ENCODE assay signal across 8 cellular contexts in the genomic region with DNA sequence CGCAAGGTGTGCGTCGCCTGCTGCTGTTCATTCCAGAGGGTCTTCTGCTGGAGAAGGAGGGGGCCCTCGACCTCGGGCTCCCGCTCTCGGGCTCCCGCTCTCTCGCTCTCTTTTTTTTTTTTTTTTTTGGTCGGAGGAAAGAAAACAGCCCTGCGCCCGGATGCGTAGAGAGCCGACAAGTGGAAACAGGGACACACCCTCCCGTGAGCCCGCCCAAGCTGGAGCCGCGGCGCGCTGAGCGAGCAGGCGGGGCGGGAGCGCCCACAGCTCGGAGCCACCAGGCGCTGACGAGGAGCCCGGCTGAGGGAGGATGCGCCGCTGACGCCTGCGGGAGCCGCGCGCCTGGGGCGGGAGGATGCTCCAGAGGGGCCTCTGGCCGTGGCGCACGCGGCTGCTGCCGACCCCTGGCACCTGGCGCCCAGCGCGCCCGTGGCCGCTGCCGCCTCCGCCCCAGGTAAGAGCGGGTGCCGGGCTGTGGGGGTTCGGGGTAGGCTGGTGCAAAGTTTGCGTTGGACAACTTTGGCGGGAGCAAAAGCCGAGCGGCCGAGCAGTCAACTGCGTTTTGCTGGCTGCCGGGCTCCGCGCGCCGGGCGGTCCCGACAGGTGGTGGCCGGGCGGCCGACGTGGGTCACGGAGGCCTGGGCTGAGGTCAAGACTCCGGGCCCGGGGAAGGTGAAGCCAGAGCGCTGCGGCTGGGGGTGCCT. TPM values are rescaled to one million over a fixed set of nuclear protein-coding genes. Genes with fewer than 3 reads are reported as not detected.
DNase-seq lines count a peak whose midpoint lies in the region; ATAC-seq, FAIRE-seq and TF ChIP-seq lines count a peak whose summit lies in the region.

A gene with protein sequence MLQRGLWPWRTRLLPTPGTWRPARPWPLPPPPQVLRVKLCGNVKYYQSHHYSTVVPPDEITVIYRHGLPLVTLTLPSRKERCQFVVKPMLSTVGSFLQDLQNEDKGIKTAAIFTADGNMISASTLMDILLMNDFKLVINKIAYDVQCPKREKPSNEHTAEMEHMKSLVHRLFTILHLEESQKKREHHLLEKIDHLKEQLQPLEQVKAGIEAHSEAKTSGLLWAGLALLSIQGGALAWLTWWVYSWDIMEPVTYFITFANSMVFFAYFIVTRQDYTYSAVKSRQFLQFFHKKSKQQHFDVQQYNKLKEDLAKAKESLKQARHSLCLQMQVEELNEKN (plus strand): TSS at position 264 of the 704 bp plus-strand sequence. CDS start 92 bp downstream, at position 356.

- H2AFZ ChIP-seq in ACC112 (ENCODE audit: low read length, unreplicated experiment): peak within 1 kb of the TSS; percentile 76
- H2AFZ ChIP-seq in keratinocyte (ENCODE audit: control insufficient read depth, low read length): peak within 1 kb of the TSS; percentile 92

- H3K9me1 ChIP-seq in keratinocyte (ENCODE audit: control insufficient read depth, extremely low read depth, insufficient read depth, low read length): no peaks in the 10 kb centered on the region

- H3K4me2 ChIP-seq in keratinocyte (ENCODE audit: control insufficient read depth, extremely low read depth, insufficient read depth, low read depth, low read length): peak within 1 kb of the TSS; percentile 97

- peak; percentile 92 for ATAC-seq in GM18867 (IDR thresholded peaks at IDR 0.05; ENCODE audit: unreplicated experiment)
- ATAC-seq in HG03095 (IDR thresholded peaks at IDR 0.05; ENCODE audit: unreplicated experiment): peak; percentile 88

- no peak for FAIRE-seq in keratinocyte (lab: Jason Lieb, UNC)

- no peak for TF ChIP-seq CTCF in keratinocyte (optimal IDR thresholded peaks at IDR 0.05 in 1 of 3, IDR thresholded peaks at IDR 0.05 in 1 of 3, conservative IDR thresholded peaks at IDR 0.05 in 1 of 3; ENCODE audit: extremely low read depth in 1 of 3, insufficient read depth in 2 of 3, low read length in 3 of 3)

- H3K4me3 ChIP-seq in ACC112 (ENCODE audit: low read depth, low read length) (peak within 1 kb of the TSS; percentile 80), keratinocyte (ENCODE audit: control insufficient read depth in 2 of 3, extremely low read depth in 1 of 3, insufficient read depth in 2 of 3, low read depth in 1 of 3, low read length in 3 of 3) (peak within 1 kb of the TSS; percentile 71 to 87 (median 76))

- dilution Hi-C loops in keratinocyte (cut with MboI; ENCODE audit: extremely low pct_ligation_motif_present, low sequenced_read_pairs): no loop called here

- H3K27me3 ChIP-seq in ACC112 (ENCODE audit: insufficient read depth, low read length): no peaks in the 10 kb centered on the region
- H3K27me3 ChIP-seq in keratinocyte (ENCODE audit: control insufficient read depth, extremely low read depth, insufficient read depth, low read length): no peaks in the 10 kb centered on the region

- H3K27ac ChIP-seq in ACC112 (ENCODE audit: low read depth, low read length): peak within 1 kb of the TSS; percentile 60
- H3K27ac ChIP-seq in keratinocyte (ENCODE audit: control insufficient read depth, insufficient read depth, low read length): peak within 1 kb of the TSS; percentile 79

- no peaks in the 10 kb centered on the region for H3K9me3 ChIP-seq in keratinocyte (ENCODE audit: control insufficient read depth, low read depth, low read length)

- H3K36me3 ChIP-seq in ACC112 (ENCODE audit: insufficient read depth, low read length): no peaks in the 10 kb centered on the region
- H3K36me3 ChIP-seq in keratinocyte (ENCODE audit: control insufficient read depth in 2 of 2, extremely low read depth in 1 of 2, insufficient read depth in 2 of 2, low read length in 2 of 2): no peaks in the 10 kb centered on the region

- peak; percentile 85 for DNase-seq in NCI-H2227 treated with DMSO at 0.1 percent for 48 hours (lab: John Stamatoyannopoulos, UW)
- peak; percentile 67 to 85 (median 76) for DNase-seq in activated CD4-positive, CD25-positive, alpha-beta regulatory T cell (lab: John Stamatoyannopoulos, UW)
- peak; percentile 94 for DNase-seq in central memory CD4-positive, alpha-beta T cell
- DNase-seq in keratinocyte (ENCODE audit: low read depth, low spot score): no peak
- peak; percentile 81 to 82 for DNase-seq in stimulated activated CD4-positive, alpha-beta T cell treated with anti-CD3 and anti-CD28 coated beads, Interleukin-15, amount 100 ng/mL, for 1 hour (ENCODE audit: low read depth in 1 of 2, low spot score in 1 of 2)

- H3K79me2 ChIP-seq in ACC112 (ENCODE audit: control insufficient read depth, insufficient read depth, low read length, unreplicated experiment) (peaks cover 23% of the 10 kb centered on the region), keratinocyte (ENCODE audit: control insufficient read depth, insufficient read depth, low read length) (peaks cover 12% of the 10 kb centered on the region)

- peak within 1 kb of the TSS; percentile 76 for H3K9ac ChIP-seq in keratinocyte (ENCODE audit: control insufficient read depth, extremely low read depth, insufficient read depth, low read length)

- H4K20me1 ChIP-seq in keratinocyte (ENCODE audit: control insufficient read depth, extremely low read depth, insufficient read depth, low read length): no peaks in the 10 kb centered on the region

- H3K4me1 ChIP-seq in ACC112 (ENCODE audit: control insufficient read depth, insufficient read depth, low read length, unreplicated experiment) (peaks cover 8% of the 10 kb centered on the region), keratinocyte (ENCODE audit: control insufficient read depth, extremely low read depth, insufficient read depth, low read length) (peaks cover 18% of the 10 kb centered on the region)

RNA-seq across cellular contexts. Expression of the gene that starts here (rescaled TPM):
- polyA plus RNA-seq in keratinocyte: 13.1 to 20.6 TPM (median 20.3 TPM) in 3 replicates
- polyA plus RNA-seq in keratinocyte (2011; ENCODE audit: low read depth): 1.4 TPM
- polyA plus RNA-seq in keratinocyte (2011; cell fraction: cytosol; rRNA removed): 11.6 and 13.6 TPM in 2 replicates
- 4.7 and 5.7 TPM in 2 replicates for polyA plus RNA-seq in keratinocyte (2011; cell fraction: nucleus; rRNA removed)
- 3.7 and 21.5 TPM in 2 replicates for polyA plus RNA-seq in keratinocyte (2012; ENCODE audit: low replicate concordance)
- polyA minus RNA-seq in keratinocyte: 1.3 to 18.9 TPM (median 10.1 TPM) in 3 replicates
- polyA minus RNA-seq in keratinocyte (2011; cell fraction: cytosol; rRNA and poly(A)+ RNA removed): 7.5 TPM
- 3.6 and 4.6 TPM in 2 replicates for polyA minus RNA-seq in keratinocyte (2011; cell fraction: nucleus; rRNA and poly(A)+ RNA removed)
